ENCODE assay signal across 8 cellular contexts in the genomic region with DNA sequence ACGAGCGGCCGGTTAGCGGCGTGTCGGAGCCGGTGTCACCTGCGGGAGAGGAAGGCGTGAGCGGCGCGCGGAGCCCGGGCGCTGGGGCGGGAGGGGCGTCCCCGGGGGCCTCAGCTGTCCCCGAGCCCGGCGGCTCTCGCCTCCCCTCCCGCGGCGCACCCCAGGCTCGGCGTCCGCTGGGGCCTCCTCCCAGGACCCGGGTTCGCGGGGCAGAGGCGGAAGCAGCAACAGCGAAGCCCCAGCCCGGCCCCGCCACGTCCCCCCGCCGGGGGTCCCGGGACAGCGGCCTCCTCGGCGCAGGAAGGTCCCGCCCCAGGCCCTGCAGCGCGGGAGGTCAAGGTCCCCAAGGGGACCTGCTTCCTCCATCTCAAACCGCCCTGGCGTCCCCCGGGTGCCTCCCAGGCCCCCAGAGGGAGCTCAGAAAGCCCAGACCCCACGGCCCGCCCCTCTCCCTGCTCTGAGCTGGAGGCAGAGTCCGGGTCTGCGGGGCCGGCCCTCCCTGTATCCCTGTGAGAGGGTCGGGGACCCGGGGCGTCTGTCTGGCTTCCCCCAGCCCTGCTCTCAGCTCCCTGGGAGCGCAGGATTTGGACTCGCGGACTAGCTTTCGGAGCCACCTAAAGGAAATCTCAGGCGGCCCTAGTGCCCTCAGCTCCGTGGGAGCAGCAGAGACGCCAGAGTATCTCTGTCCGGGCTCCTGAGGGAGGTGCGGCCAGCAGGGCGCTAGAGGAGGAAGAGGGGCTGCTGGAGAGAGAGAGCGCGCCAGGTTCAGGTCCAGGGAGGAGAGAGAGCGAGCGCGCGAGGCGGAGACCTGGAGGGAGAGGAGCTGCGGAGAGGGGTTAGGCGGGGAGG. TPM values are rescaled to one million over a fixed set of nuclear protein-coding genes. Genes with fewer than 3 reads are reported as not detected.
A peak's percentile ranks its signal among the peaks of the same experiment; 100 is the strongest.
DNase-seq lines count a peak whose midpoint lies in the region; ATAC-seq and TF ChIP-seq lines count a peak whose summit lies in the region.

No MANE protein-coding gene starts in this region.

- no peaks in the 10 kb centered on the region for H3K4me1 Mint-ChIP-seq in Calu3 (ENCODE audit: low read depth, unreplicated experiment)

- H3K27me3 Mint-ChIP-seq in Calu3 (ENCODE audit: unreplicated experiment), result peaks cover 52% of the 10 kb centered on the region

- H3K4me1 ChIP-seq in iPS-20b (ENCODE audit: insufficient read depth, low read length) (no peaks in the 10 kb centered on the region), skeletal muscle tissue (ENCODE audit: control insufficient read depth in 3 of 3, insufficient read depth in 3 of 3, low read length in 3 of 3) (peaks cover 21 to 36% (median 21%) of the 10 kb centered on the region in 3 donors)

- DNase-seq in Calu3 (peak; percentile 35), RPMI7951 (ENCODE audit: low read depth) (peak; percentile 38), brain microvascular endothelial cell (no peak), NCI-H446 treated with DMSO at 0.1 percent for 48 hours (lab: John Stamatoyannopoulos, UW) (no peak)

- in situ Hi-C loops in brain microvascular endothelial cell (cut with HindIII; ENCODE audit: low pct_ligation_motif_present, low sequenced_read_pairs), result no loop called here

- no peaks in the 10 kb centered on the region for H3K9me3 Mint-ChIP-seq in Calu3 (ENCODE audit: low read depth, unreplicated experiment)

- no peak for TF ChIP-seq CTCF in Calu3 (IDR thresholded peaks at IDR 0.05; ENCODE audit: unreplicated experiment)
- no peak for TF ChIP-seq CTCF in brain microvascular endothelial cell (IDR thresholded peaks at IDR 0.05; ENCODE audit: low read depth, low read length, missing control alignments)

- peaks cover 32% of the 10 kb centered on the region for H3K27me3 ChIP-seq in brain microvascular endothelial cell (replicated peaks)
- peaks cover 46% of the 10 kb centered on the region for H3K27me3 ChIP-seq in iPS-20b (ENCODE audit: insufficient read depth, low read length)
- H3K27me3 ChIP-seq in skeletal muscle tissue (ENCODE audit: control insufficient read depth in 3 of 3, insufficient read depth in 3 of 3, low read length in 3 of 3), result peaks cover 31 to 40% (median 39%) of the 10 kb centered on the region in 3 donors

- H3K27ac Mint-ChIP-seq in Calu3 (ENCODE audit: unreplicated experiment), result no peak overlapping the region

- no peak overlapping the region for H3K27ac ChIP-seq in brain microvascular endothelial cell
- no peak overlapping the region for H3K27ac ChIP-seq in iPS-20b (ENCODE audit: low read length)
- H3K27ac ChIP-seq in skeletal muscle tissue (ENCODE audit: low read depth, low read length), result no peak overlapping the region

- H3K9ac ChIP-seq in iPS-20b (ENCODE audit: low read depth, low read length), result no peak overlapping the region
- H3K9ac ChIP-seq in skeletal muscle tissue (ENCODE audit: low read depth in 1 of 3, low read length in 3 of 3), result peak overlapping the region; percentile 33 to 84 (median 78)

- CTCF ChIA-PET in Calu3 (lab: Charles Lee), result interaction anchor here (0.9 kb wide), 2 partner anchors 15 to 49 kb away, joined by 4 to 10 read pairs; no protein-coding TSS in a partner anchor

- ATAC-seq in GM19468 (IDR thresholded peaks at IDR 0.05; ENCODE audit: extremely low read depth, unreplicated experiment) (peak; percentile 10), HG03469 (IDR thresholded peaks at IDR 0.05; ENCODE audit: unreplicated experiment) (peak; percentile 11)

- intact Hi-C loops in Calu3 (cut with micrococcal nuclease; ENCODE audit: unreplicated experiment), result no loop called here

- H3K36me3 Mint-ChIP-seq in Calu3 (ENCODE audit: insufficient read depth, unreplicated experiment), result peaks cover 49% of the 10 kb centered on the region

- H3K36me3 ChIP-seq in brain microvascular endothelial cell (replicated peaks), result peaks cover 5% of the 10 kb centered on the region
- H3K36me3 ChIP-seq in iPS-20b (ENCODE audit: insufficient read depth, low read depth, low read length), result no peaks in the 10 kb centered on the region
- peaks cover 4 to 11% (median 9%) of the 10 kb centered on the region in 3 donors for H3K36me3 ChIP-seq in skeletal muscle tissue (ENCODE audit: control insufficient read depth in 3 of 3, insufficient read depth in 3 of 3, low read length in 3 of 3)

- no TSS peak for BruUV-seq in Calu3 (replicated peaks; lab: Mats Ljungman, UMichigan)

- H3K9me3 ChIP-seq in iPS-20b (ENCODE audit: insufficient read depth, low read depth, low read length), result no peaks in the 10 kb centered on the region
- H3K9me3 ChIP-seq in skeletal muscle tissue (ENCODE audit: control insufficient read depth in 3 of 3, low read length in 3 of 3), result no peaks in the 10 kb centered on the region

- H3K4me3 ChIP-seq in brain microvascular endothelial cell (ENCODE audit: low read depth, low read length) (peak overlapping the region; percentile 64), iPS-20b (ENCODE audit: low read length) (peak overlapping the region; percentile 70), skeletal muscle tissue (ENCODE audit: low read length in 3 of 3) (peak overlapping the region; percentile 66 to 77 (median 77))

- peak overlapping the region; percentile 83 for H3K4me3 Mint-ChIP-seq in Calu3 (ENCODE audit: low read depth, unreplicated experiment)

RNA-seq across cellular contexts. Expression of gene EXOC3, which starts 30.6 kb away (rescaled TPM):
- total RNA-seq in Calu3 (2022) (63.8 and 69.4 TPM in 2 replicates), skeletal muscle tissue (29.2 TPM)
- total RNA-seq in RPMI7951 (2014; rRNA removed; shearing (Covaris generic)), result 22.7 and 25.2 TPM in 2 replicates

RNA-seq across cellular contexts. Expression of gene SLC9A3, which starts 50.7 kb away (rescaled TPM):
- total RNA-seq in Calu3 (2022) (1.1 and 2.0 TPM in 2 replicates), skeletal muscle tissue (1.6 TPM)
- total RNA-seq in RPMI7951 (2014; rRNA removed; shearing (Covaris generic)), result 0.84 and 0.88 TPM in 2 replicates

Comparison
In these comparisons a context has a peak if more than half of its experiments do, and no peak if none do; other contexts are left out.
1. DNase-seq: peak in Calu3 (single experiment) and RPMI7951 (single experiment); none in brain microvascular endothelial cell (single experiment) and NCI-H446 treated with DMSO at 0.1 percent for 48 hours (single experiment).
2. Peak in every context shown above with its lines, with median percentiles within 50 percentile points of each other: H3K4me3 ChIP-seq.